8 cellular contexts compared by ENCODE assay signal in the genomic region with DNA sequence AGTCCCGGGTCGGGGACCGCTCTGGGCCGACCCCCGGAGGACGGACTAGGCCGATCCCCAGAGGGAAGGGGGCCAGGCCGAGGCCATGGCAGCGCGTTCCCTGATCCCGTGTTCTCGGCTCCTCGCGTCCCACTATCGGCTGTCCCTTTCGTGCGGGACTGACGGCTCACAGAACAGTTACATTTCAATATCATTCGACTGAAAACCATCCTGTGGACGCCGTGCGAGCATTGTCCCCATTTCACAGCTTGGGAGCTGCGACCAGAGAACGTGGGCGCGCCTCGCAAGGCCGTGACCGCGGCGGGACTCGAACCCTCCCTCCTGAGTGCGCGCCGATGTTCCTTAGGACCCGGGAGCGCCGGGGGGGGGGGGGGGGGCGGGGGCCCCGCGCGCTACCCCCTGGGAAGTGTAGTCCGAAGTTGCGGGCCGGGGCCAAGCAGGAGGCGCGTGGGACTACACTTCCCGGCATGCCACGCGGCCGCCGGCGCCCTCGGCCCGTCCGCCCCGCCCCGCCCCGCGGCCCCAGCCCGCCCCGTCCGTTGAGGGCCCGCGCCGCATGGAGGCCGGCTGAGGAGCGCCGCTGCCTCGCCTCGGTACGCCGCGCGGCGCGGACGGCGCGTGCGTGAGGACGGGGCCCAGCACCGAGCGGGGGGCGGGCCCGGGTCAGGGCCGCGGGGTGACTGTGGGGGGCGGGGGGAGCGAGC. TPM values are rescaled to one million over a fixed set of nuclear protein-coding genes. Genes with fewer than 3 reads are reported as not detected.
DNase-seq lines count a peak whose midpoint lies in the region; TF ChIP-seq lines count a peak whose summit lies in the region.

A gene with protein sequence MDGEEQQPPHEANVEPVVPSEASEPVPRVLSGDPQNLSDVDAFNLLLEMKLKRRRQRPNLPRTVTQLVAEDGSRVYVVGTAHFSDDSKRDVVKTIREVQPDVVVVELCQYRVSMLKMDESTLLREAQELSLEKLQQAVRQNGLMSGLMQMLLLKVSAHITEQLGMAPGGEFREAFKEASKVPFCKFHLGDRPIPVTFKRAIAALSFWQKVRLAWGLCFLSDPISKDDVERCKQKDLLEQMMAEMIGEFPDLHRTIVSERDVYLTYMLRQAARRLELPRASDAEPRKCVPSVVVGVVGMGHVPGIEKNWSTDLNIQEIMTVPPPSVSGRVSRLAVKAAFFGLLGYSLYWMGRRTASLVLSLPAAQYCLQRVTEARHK (plus strand): TSS at position 530 of the 704 bp plus-strand sequence. CDS start 7,148 bp downstream, outside the sequence.

- H3K4me1 ChIP-seq in esophagus squamous epithelium = peaks cover 50 to 80% (median 58%) of the 10 kb centered on the region in 3 donors

- DNase-seq in NCI-H2029 (lab: John Stamatoyannopoulos, UW) = peak; percentile 73
- no peak for DNase-seq in NCI-H2029 treated with DMSO at 0.1 percent for 48 hours (lab: John Stamatoyannopoulos, UW)
- DNase-seq in HT1080 (ENCODE audit: low read depth) = peak; percentile 64
- peak; percentile 92 for DNase-seq in RKO (ENCODE audit: low spot score)
- peak; percentile 85 for DNase-seq in activated T-helper 1 cell treated with Interleukin-2 at 50 U/mL for 16 hours (ENCODE audit: low read depth)
- DNase-seq in esophagus squamous epithelium (lab: John Stamatoyannopoulos, UW) = no peak
- DNase-seq in myocyte (ENCODE audit: low read depth) = peak; percentile 88
- peak; percentile 69 to 76 for DNase-seq in stimulated activated CD8-positive, alpha-beta memory T cell treated with anti-CD3 and anti-CD28 coated beads, Interleukin-7, amount 100 ng/mL, for 1 hour (ENCODE audit: low read depth in 2 of 2)

- peak within 1 kb of the TSS; percentile 83 to 89 (median 86) for H3K27ac ChIP-seq in esophagus squamous epithelium

- 13% methylated on average over 6 of the region's 90 CpGs; no CpG with 5 or more reads in 1 of the 2 donors for WGBS in esophagus squamous epithelium, 2 donors

- TF ChIP-seq CTCF in esophagus squamous epithelium (IDR thresholded peaks at IDR 0.05) = no peak

- no peaks in the 10 kb centered on the region for H3K27me3 ChIP-seq in esophagus squamous epithelium

- H3K9me3 ChIP-seq in esophagus squamous epithelium = no peaks in the 10 kb centered on the region

- peaks cover 0 to 9% (median 5%) of the 10 kb centered on the region in 3 donors for H3K36me3 ChIP-seq in esophagus squamous epithelium

- intact Hi-C loops in esophagus squamous epithelium (cut with DNase I) = no loop called here

- peak within 1 kb of the TSS; percentile 63 to 93 (median 78) for H3K4me3 ChIP-seq in esophagus squamous epithelium

- TF ChIP-seq POLR2A in esophagus squamous epithelium (IDR thresholded peaks at IDR 0.05) = no peak

RNA-seq across cellular contexts. Expression of the gene that starts here (rescaled TPM):
- total RNA-seq in HT1080 (2014; rRNA removed; shearing (Covaris generic)) = 45.0 and 50.9 TPM in 2 replicates
- 57.4 and 62.6 TPM in 2 replicates for polyA plus RNA-seq in HT1080 (2015; cell fraction: cytosol; rRNA removed)
- polyA plus RNA-seq in HT1080 (2015; cell fraction: nucleus; rRNA removed) = 123 and 127 TPM in 2 replicates
- 10 to 100 TPM; 39.3 to 55.1 (median 45.8) TPM for total RNA-seq in esophagus squamous epithelium
- 16.3 and 26.3 TPM in 2 replicates for total RNA-seq in myocyte
- 21.4 TPM for polyA plus RNA-seq in myocyte (2012)

Comparison
In these comparisons a context has a peak if more than half of its experiments do, and no peak if none do; other contexts are left out.
1. DNase-seq: peak in NCI-H2029 (single experiment), HT1080 (single experiment), RKO (single experiment), activated T-helper 1 cell treated with Interleukin-2 at 50 U/mL for 16 hours (single experiment), myocyte (single experiment) and stimulated activated CD8-positive, alpha-beta memory T cell treated with anti-CD3 and anti-CD28 coated beads, Interleukin-7, amount 100 ng/mL, for 1 hour (2 of 2); none in NCI-H2029 treated with DMSO at 0.1 percent for 48 hours (single experiment) and esophagus squamous epithelium (single experiment).